ENCODE assay signal across 27 cellular contexts in the genomic region with DNA sequence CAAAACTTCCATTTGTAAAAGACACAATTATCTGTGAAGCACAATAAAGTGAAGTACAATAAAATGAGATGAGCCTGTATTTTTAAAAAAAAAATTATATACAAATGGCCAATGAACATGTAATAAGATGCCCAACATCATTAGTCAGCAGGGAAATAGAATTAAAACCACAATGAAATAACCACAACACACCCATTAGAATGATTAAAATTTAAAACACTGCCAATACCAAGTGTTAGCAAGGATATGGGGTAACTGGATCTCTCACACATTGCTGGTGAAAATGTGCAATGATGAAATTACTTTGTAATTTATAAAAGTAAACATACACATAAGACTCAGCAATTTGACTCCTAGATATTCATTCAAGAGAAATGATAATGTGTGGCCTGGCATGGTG.
DNase-seq lines count a peak whose midpoint lies in the region; ATAC-seq, FAIRE-seq and TF ChIP-seq lines count a peak whose summit lies in the region.
"Had no signal": no experiment of that assay in that cellular context is flagged by ENCODE, and none has a peak within 500 bp of the region (broad histone marks: within the 10 kb centered on the region; RNA-seq: fewer than 3 reads in every experiment).

No MANE protein-coding gene starts in this region.

- H3K4me1 Mint-ChIP-seq in astrocyte (ENCODE audit: low read depth, unreplicated experiment) = peaks cover 24% of the 10 kb centered on the region
- H3K4me1 Mint-ChIP-seq: neural crest cell, WTC11 had no signal

- in situ Hi-C loops in IMR-90 (cut with MboI; ENCODE audit: low sequenced_read_pairs) = no loop called here

- DNase-seq in IMR-90 (peak; percentile 11), astrocyte (ENCODE audit: low read depth) (peak; percentile 76), fibroblast of pulmonary artery (ENCODE audit: low read depth) (peak; percentile 29), DMS153 treated with DMSO at 0.1 percent for 48 hours (lab: John Stamatoyannopoulos, UW; ENCODE audit: unreplicated experiment) (no peak), SHP77 treated with DMSO at 0.1 percent for 48 hours (lab: John Stamatoyannopoulos, UW) (no peak)
- DNase-seq: activated CD4-positive, alpha-beta T cell treated with anti-CD3 and anti-CD28 coated beads, Interleukin-2, amount 50 U/mL, for 48 hours; activated CD8-positive, alpha-beta memory T cell treated with anti-CD3 and anti-CD28 coated beads, Interleukin-2, amount 50 U/mL, for 48 hours; body of pancreas; DND-41; left ventricle myocardium inferior; mucosa of descending colon; NCI-H1105 treated with DMSO at 0.1 percent for 48 hours; NCI-H2081 treated with DMSO at 0.1 percent for 48 hours; NCI-H510A treated with DMSO at 0.1 percent for 48 hours; NK-92 treated with Interleukin-12 subunit alpha and Interleukin-12 subunit beta, amount 100 ng/mL, for 24 hours; Peyer's patch; SK-N-SH; T-helper 9 cell had no signal

- H3K4me3 Mint-ChIP-seq in astrocyte (ENCODE audit: unreplicated experiment) = no peak overlapping the region
- H3K4me3 Mint-ChIP-seq: activated naive CD8-positive, alpha-beta T cell; neural crest cell; type B pancreatic cell; WTC11 had no signal

- H3K4ac ChIP-seq in IMR-90 (ENCODE audit: low read depth, low read length) = no peak overlapping the region

- H2AFZ ChIP-seq in ACC112 (ENCODE audit: low read length, unreplicated experiment) (no peak overlapping the region), IMR-90 (replicated peaks; ENCODE audit: low read length, poor library complexity) (no peak overlapping the region), astrocyte (ENCODE audit: low read depth, low read length) (no peak overlapping the region)

- POLR2A ChIA-PET in IMR-90 (lab: Charles Lee; ENCODE audit: unreplicated experiment) = no interaction called here

- no peak overlapping the region for H2BK120ac ChIP-seq in IMR-90 (ENCODE audit: low read depth, low read length)

- peaks cover 9% of the 10 kb centered on the region for H3K9me3 ChIP-seq in IMR-90 (ENCODE audit: control insufficient read depth, insufficient read depth, low read length)
- H3K9me3 ChIP-seq in astrocyte (ENCODE audit: insufficient read depth, low read depth, low read length) = peaks cover 7% of the 10 kb centered on the region
- H3K9me3 ChIP-seq: Peyer's patch had no signal

- no peak overlapping the region for H4K91ac ChIP-seq in IMR-90 (ENCODE audit: insufficient read depth, low read depth, low read length)

- CTCF ChIA-PET in IMR-90 (lab: Yijun Ruan, JAX) = no interaction called here

- H3K27me3 Mint-ChIP-seq in astrocyte (ENCODE audit: low read depth, unreplicated experiment) = no peaks in the 10 kb centered on the region
- H3K27me3 Mint-ChIP-seq: activated naive CD8-positive, alpha-beta T cell; type B pancreatic cell had no signal

- H3K36me3 ChIP-seq in ACC112 (ENCODE audit: insufficient read depth, low read length) (peaks cover 18% of the 10 kb centered on the region), IMR-90 (ENCODE audit: control insufficient read depth, insufficient read depth, low read length) (no peaks in the 10 kb centered on the region), astrocyte (ENCODE audit: insufficient read depth, low read length) (no peaks in the 10 kb centered on the region)
- H3K36me3 ChIP-seq: Peyer's patch had no signal

- H3K27me3 ChIP-seq in ACC112 (ENCODE audit: insufficient read depth, low read length) = no peaks in the 10 kb centered on the region
- no peaks in the 10 kb centered on the region for H3K27me3 ChIP-seq in IMR-90 (ENCODE audit: control insufficient read depth, insufficient read depth, low read length)
- H3K27me3 ChIP-seq in astrocyte (ENCODE audit: insufficient read depth, low read length) = no peaks in the 10 kb centered on the region
- H3K27me3 ChIP-seq: body of pancreas, Peyer's patch had no signal

- no peak overlapping the region for H4K8ac ChIP-seq in IMR-90 (ENCODE audit: low read depth in 2 of 2, low read length in 2 of 2)

- no peak overlapping the region for H2BK15ac ChIP-seq in IMR-90 (ENCODE audit: low read depth, low read length)

- no peak overlapping the region for H3K23ac ChIP-seq in IMR-90 (ENCODE audit: low read depth, low read length)

- H3K18ac ChIP-seq in IMR-90 (ENCODE audit: low read depth, low read length) = no peak overlapping the region

- FAIRE-seq in astrocyte (lab: Jason Lieb, UNC) = no peak
- FAIRE-seq: colon had no signal

- H3K27ac ChIP-seq in ACC112 (ENCODE audit: low read depth, low read length) = peak overlapping the region; percentile 16; the same call in 1 of the 2 replicates
- no peak overlapping the region for H3K27ac ChIP-seq in IMR-90 (ENCODE audit: insufficient read depth, low read length)
- no peak overlapping the region for H3K27ac ChIP-seq in astrocyte (ENCODE audit: low read depth, low read length)
- H3K27ac ChIP-seq: body of pancreas, left ventricle myocardium inferior, Peyer's patch had no signal

- H4K5ac ChIP-seq in IMR-90 (ENCODE audit: low read depth, low read length) = no peak overlapping the region

- intact Hi-C loops in IMR-90 (cut with micrococcal nuclease) = no loop called here

- ATAC-seq in IMR-90 (ENCODE audit: low read depth) (no peak), HG02571 (IDR thresholded peaks at IDR 0.05; ENCODE audit: unreplicated experiment) (no peak), GM18517 (IDR thresholded peaks at IDR 0.05; ENCODE audit: unreplicated experiment) (no peak)
- ATAC-seq: body of pancreas, mucosa of descending colon, WTC11 had no signal

- H3K56ac ChIP-seq in IMR-90 (ENCODE audit: extremely low read depth, insufficient read depth, low read length) = no peak overlapping the region

- dilution Hi-C loops in IMR-90 (cut with HindIII; ENCODE audit: low sequenced_read_pairs, unreplicated experiment) = no loop called here

- H4K20me1 ChIP-seq in IMR-90 (ENCODE audit: insufficient read depth, low read length) (no peaks in the 10 kb centered on the region), astrocyte (ENCODE audit: insufficient read depth, low read length) (no peaks in the 10 kb centered on the region)

- TF ChIP-seq POLR2A in IMR-90 (IDR thresholded peaks at IDR 0.05; ENCODE audit: low read depth, low read length) = no peak

- H2BK20ac ChIP-seq in IMR-90 (ENCODE audit: low read depth, low read length) = no peak overlapping the region

- H3K9me1 ChIP-seq in IMR-90 (ENCODE audit: insufficient read depth, low read length) = no peaks in the 10 kb centered on the region

- H3K4me1 ChIP-seq in ACC112 (ENCODE audit: control insufficient read depth, insufficient read depth, low read length, unreplicated experiment) (peaks cover 32% of the 10 kb centered on the region), IMR-90 (ENCODE audit: control insufficient read depth, insufficient read depth, low read length) (peaks cover 6% of the 10 kb centered on the region), astrocyte (ENCODE audit: insufficient read depth, low read length) (peaks cover 15% of the 10 kb centered on the region)
- H3K4me1 ChIP-seq: body of pancreas, left ventricle myocardium inferior, Peyer's patch had no signal

- peaks cover 11% of the 10 kb centered on the region for H3K9me3 Mint-ChIP-seq in astrocyte (ENCODE audit: unreplicated experiment)

- H3K79me2 ChIP-seq in ACC112 (ENCODE audit: control insufficient read depth, insufficient read depth, low read length, unreplicated experiment) (no peaks in the 10 kb centered on the region), astrocyte (ENCODE audit: insufficient read depth, low read length) (no peaks in the 10 kb centered on the region)

- H2AK5ac ChIP-seq in IMR-90 (ENCODE audit: low read depth, low read length) = no peak overlapping the region

- H2AK9ac ChIP-seq in IMR-90 (replicated peaks; ENCODE audit: low read depth, low read length, poor library complexity) = no peak overlapping the region

- no peak overlapping the region for H3K14ac ChIP-seq in IMR-90 (replicated peaks; ENCODE audit: low read depth, low read length)

- no peak overlapping the region for H3K27ac Mint-ChIP-seq in astrocyte (ENCODE audit: unreplicated experiment)
- H3K27ac Mint-ChIP-seq: activated naive CD8-positive, alpha-beta T cell; activated T-helper 2 cell treated with anti-CD3 and anti-CD28 coated beads, Interferon-gamma antibody, Interleukin-2, Interleukin-4, amounts not matched to agents 10 μg/mL and 5 μg/mL and 100 μg/mL, durations not matched to agents 14 hours and 24 hours and 36 hours; WTC11 had no signal

- TF ChIP-seq CTCF in IMR-90 (conservative IDR thresholded peaks at IDR 0.05; ENCODE audit: low read depth, low read length) (no peak), astrocyte (IDR thresholded peaks at IDR 0.05; ENCODE audit: insufficient read depth, low read depth, low read length) (no peak), fibroblast of pulmonary artery (IDR thresholded peaks at IDR 0.05; ENCODE audit: low read length, missing control alignments) (no peak)

- TF ChIP-seq RAD21 in IMR-90 (IDR thresholded peaks at IDR 0.05; ENCODE audit: low read length) = no peak

- no peak overlapping the region for H3K4me2 ChIP-seq in IMR-90 (ENCODE audit: low read depth, low read length)
- H3K4me2 ChIP-seq in astrocyte (ENCODE audit: low read length) = no peak overlapping the region
- H3K4me2 ChIP-seq: SK-N-SH had no signal

- BruUV-seq in IMR-90 (replicated peaks; lab: Mats Ljungman, UMichigan) = no TSS peak

- H2BK5ac ChIP-seq in IMR-90 (ENCODE audit: low read depth, low read length, poor library complexity, severe bottlenecking) = peak overlapping the region; percentile 30

- no peak overlapping the region for H3K9ac ChIP-seq in IMR-90 (ENCODE audit: low read depth, low read length)
- H3K9ac ChIP-seq in astrocyte (ENCODE audit: low read length) = no peak overlapping the region
- H3K9ac ChIP-seq: SK-N-SH had no signal

- H3K4me3 ChIP-seq in ACC112 (ENCODE audit: low read depth, low read length) (no peak overlapping the region), IMR-90 (ENCODE audit: insufficient read depth, low read depth, low read length) (no peak overlapping the region), astrocyte (ENCODE audit: insufficient read depth, low read depth, low read length) (no peak overlapping the region), fibroblast of pulmonary artery (replicated peaks; ENCODE audit: low read depth, low read length) (no peak overlapping the region)
- H3K4me3 ChIP-seq: body of pancreas, left ventricle myocardium inferior, mucosa of descending colon, Peyer's patch had no signal

- H3K79me1 ChIP-seq in IMR-90 (ENCODE audit: low read depth in 1 of 2, low read length in 2 of 2) = no peaks in the 10 kb centered on the region; a peak in 1 of 4 replicates

- peaks cover 11% of the 10 kb centered on the region for H3K36me3 Mint-ChIP-seq in astrocyte (ENCODE audit: low read depth, unreplicated experiment)

TF ChIP-seq in IMR-90, 13 proteins besides CTCF, POLR2A, EP300 and RAD21 (continues in another document):
- TF ChIP-seq SMC3 (IDR thresholded peaks at IDR 0.05; ENCODE audit: low read depth, low read length) = no peak
- TF ChIP-seq RFX5 (IDR thresholded peaks at IDR 0.05; ENCODE audit: low read depth, low read length) = no peak
- no peak for TF ChIP-seq CHD1 (IDR thresholded peaks at IDR 0.05; ENCODE audit: low read depth, low read length)
- no peak for TF ChIP-seq RCOR1 (IDR thresholded peaks at IDR 0.05; ENCODE audit: insufficient replicate concordance, low read length)
- TF ChIP-seq CEBPB (IDR thresholded peaks at IDR 0.05; ENCODE audit: low read depth, low read length) = no peak
- TF ChIP-seq MAZ (IDR thresholded peaks at IDR 0.05; ENCODE audit: borderline replicate concordance, low read depth, low read length) = no peak
- no peak for TF ChIP-seq FOS (IDR thresholded peaks at IDR 0.05; ENCODE audit: low read depth, low read length)

Comparison
In these comparisons a context has a peak if more than half of its experiments do, and no peak if none do; other contexts are left out.
1. DNase-seq: peak in IMR-90 (single experiment), astrocyte (single experiment) and fibroblast of pulmonary artery (single experiment); none in DMS153 treated with DMSO at 0.1 percent for 48 hours (single experiment) and SHP77 treated with DMSO at 0.1 percent for 48 hours (single experiment).